ENCODE assay signal across 8 cellular contexts in the genomic region with DNA sequence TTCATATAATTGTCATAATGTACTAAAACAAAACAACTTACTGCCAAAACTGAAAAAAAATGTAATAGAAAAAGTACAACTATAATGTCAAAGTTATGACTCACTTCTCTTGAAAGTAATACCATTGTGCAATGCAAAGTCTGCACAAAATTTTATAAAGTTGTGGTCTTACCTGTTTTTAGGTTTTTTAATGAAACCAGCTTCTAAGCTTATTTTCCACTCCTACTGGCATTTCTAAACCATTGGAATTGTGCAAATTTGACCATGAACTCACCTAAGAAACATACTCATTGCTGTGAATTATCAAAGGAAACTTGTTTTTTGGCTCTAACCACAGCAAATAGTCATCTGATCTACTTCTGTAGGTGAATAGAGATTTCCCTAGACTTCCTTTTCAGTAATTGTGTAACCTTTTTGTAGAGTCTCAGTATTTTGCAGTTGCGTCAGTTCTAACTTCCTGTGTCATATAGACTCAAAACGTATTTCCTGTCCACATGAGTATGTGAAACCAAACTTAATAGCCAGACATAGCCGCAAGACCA. TPM values are rescaled to one million over a fixed set of nuclear protein-coding genes. Genes with fewer than 3 reads are reported as not detected.
DNase-seq lines count a peak whose midpoint lies in the region; ATAC-seq and TF ChIP-seq lines count a peak whose summit lies in the region.

No MANE protein-coding gene starts in this region.

- no peaks in the 10 kb centered on the region for H3K9me3 Mint-ChIP-seq in activated naive CD4-positive, alpha-beta T cell treated with anti-CD3 and anti-CD28 coated beads, Interleukin-2, amount 50 U/mL, for 24 hours
- peaks cover 10% of the 10 kb centered on the region for H3K9me3 Mint-ChIP-seq in activated CD8-positive, alpha-beta T cell treated with anti-CD3 and anti-CD28 coated beads, Interleukin-2, amount 10 ng/mL, durations not matched to agents 7 days and 5 days (ENCODE audit: insufficient read depth)
- H3K9me3 Mint-ChIP-seq in stimulated activated naive CD8-positive, alpha-beta T cell treated with anti-CD3 and anti-CD28 coated beads, Interleukin-15, amount 100 ng/mL, for 72 hours = peaks cover 27 to 35% of the 10 kb centered on the region in 2 donors

- CTCF ChIA-PET in activated CD8-positive, alpha-beta T cell treated with anti-CD3 and anti-CD28 coated beads, Interleukin-2, amount 10 ng/mL, durations not matched to agents 7 days and 5 days (lab: Charles Lee) = interaction anchor here (8.2 kb wide), 1 partner anchor 87 kb away, joined by 86 read pairs; no protein-coding TSS in a partner anchor

- H3K36me3 Mint-ChIP-seq in activated naive CD4-positive, alpha-beta T cell treated with anti-CD3 and anti-CD28 coated beads, Interleukin-2, amount 50 U/mL, for 24 hours = no peaks in the 10 kb centered on the region
- H3K36me3 Mint-ChIP-seq in activated CD8-positive, alpha-beta T cell treated with anti-CD3 and anti-CD28 coated beads, Interleukin-2, amount 10 ng/mL, durations not matched to agents 7 days and 5 days (ENCODE audit: low read depth) = no peaks in the 10 kb centered on the region

- POLR2A ChIA-PET in activated CD8-positive, alpha-beta T cell treated with anti-CD3 and anti-CD28 coated beads, Interleukin-2, amount 10 ng/mL, durations not matched to agents 7 days and 5 days (lab: Charles Lee) = no interaction called here

- no peak for TF ChIP-seq POLR2A in lower leg skin (IDR thresholded peaks at IDR 0.05)

- peak overlapping the region; percentile 60 for H3K27ac Mint-ChIP-seq in activated naive CD4-positive, alpha-beta T cell treated with anti-CD3 and anti-CD28 coated beads, Interleukin-2, amount 50 U/mL, for 24 hours
- H3K27ac Mint-ChIP-seq in activated CD8-positive, alpha-beta T cell treated with anti-CD3 and anti-CD28 coated beads, Interleukin-2, amount 10 ng/mL, durations not matched to agents 7 days and 5 days = peak overlapping the region; percentile 67
- H3K27ac Mint-ChIP-seq in stimulated activated naive CD8-positive, alpha-beta T cell treated with anti-CD3 and anti-CD28 coated beads, Interleukin-15, amount 100 ng/mL, for 72 hours = peak overlapping the region; percentile 89 to 90

- WGBS in lower leg skin, 2 donors = 69 to 86% methylated on average over 3 of the region's 3 CpGs

- intact Hi-C loops in lower leg skin (cut with DNase I; ENCODE audit: low total_unique reads) = no loop called here

- no peak overlapping the region for H3K4me3 Mint-ChIP-seq in activated naive CD4-positive, alpha-beta T cell treated with anti-CD3 and anti-CD28 coated beads, Interleukin-2, amount 50 U/mL, for 24 hours
- no peak overlapping the region for H3K4me3 Mint-ChIP-seq in activated CD8-positive, alpha-beta T cell treated with anti-CD3 and anti-CD28 coated beads, Interleukin-2, amount 10 ng/mL, durations not matched to agents 7 days and 5 days
- H3K4me3 Mint-ChIP-seq in stimulated activated naive CD8-positive, alpha-beta T cell treated with anti-CD3 and anti-CD28 coated beads, Interleukin-15, amount 100 ng/mL, for 72 hours = peak overlapping the region; percentile 17 to 42

- H3K4me3 ChIP-seq in lower leg skin (ENCODE audit: low read depth, poor library complexity, severe bottlenecking) = no peak overlapping the region

- TF ChIP-seq CTCF in lower leg skin (IDR thresholded peaks at IDR 0.05) = no peak

- peaks cover 13% of the 10 kb centered on the region for H3K4me1 Mint-ChIP-seq in activated naive CD4-positive, alpha-beta T cell treated with anti-CD3 and anti-CD28 coated beads, Interleukin-2, amount 50 U/mL, for 24 hours
- H3K4me1 Mint-ChIP-seq in activated CD8-positive, alpha-beta T cell treated with anti-CD3 and anti-CD28 coated beads, Interleukin-2, amount 10 ng/mL, durations not matched to agents 7 days and 5 days (ENCODE audit: low read depth) = peaks cover 12% of the 10 kb centered on the region
- H3K4me1 Mint-ChIP-seq in stimulated activated naive CD8-positive, alpha-beta T cell treated with anti-CD3 and anti-CD28 coated beads, Interleukin-15, amount 100 ng/mL, for 72 hours = peaks cover 21% of the 10 kb centered on the region

- ATAC-seq in HG03469 (IDR thresholded peaks at IDR 0.05; ENCODE audit: unreplicated experiment) = peak; percentile 40
- ATAC-seq in activated CD8-positive, alpha-beta T cell treated with anti-CD3 and anti-CD28 coated beads, Interleukin-2, amount 10 ng/mL, durations not matched to agents 7 days and 5 days = peak; percentile 69
- peak; percentile 97 for ATAC-seq in stimulated activated naive CD8-positive, alpha-beta T cell treated with anti-CD3 and anti-CD28 coated beads, Interleukin-15, amount 100 ng/mL, for 72 hours

- no peaks in the 10 kb centered on the region for H3K27me3 Mint-ChIP-seq in activated naive CD4-positive, alpha-beta T cell treated with anti-CD3 and anti-CD28 coated beads, Interleukin-2, amount 50 U/mL, for 24 hours
- peaks cover 3% of the 10 kb centered on the region for H3K27me3 Mint-ChIP-seq in activated CD8-positive, alpha-beta T cell treated with anti-CD3 and anti-CD28 coated beads, Interleukin-2, amount 10 ng/mL, durations not matched to agents 7 days and 5 days (ENCODE audit: low read depth)
- peaks cover 10% of the 10 kb centered on the region for H3K27me3 Mint-ChIP-seq in stimulated activated naive CD8-positive, alpha-beta T cell treated with anti-CD3 and anti-CD28 coated beads, Interleukin-15, amount 100 ng/mL, for 72 hours

- DNase-seq in activated naive CD4-positive, alpha-beta T cell (lab: John Stamatoyannopoulos, UW) = no peak
- DNase-seq in activated CD8-positive, alpha-beta T cell treated with anti-CD3 and anti-CD28 coated beads, Interleukin-2, amount 10 ng/mL, durations not matched to agents 7 days and 5 days = no peak
- peak; percentile 9 for DNase-seq in stimulated activated naive CD8-positive, alpha-beta T cell treated with anti-CD3 and anti-CD28 coated beads, Interleukin-15, amount 100 ng/mL, for 72 hours
- no peak for DNase-seq in lower leg skin (ENCODE audit: low spot score in 2 of 2)
- DNase-seq in HK-2 (ENCODE audit: unreplicated experiment) = no peak
- no peak for DNase-seq in stimulated activated naive CD4-positive, alpha-beta T cell treated with Interleukin-2 at 50 U/mL for 16 hours (lab: John Stamatoyannopoulos, UW)

RNA-seq across cellular contexts. Expression of a gene that starts 31.9 kb away (rescaled TPM):
- not detected for total RNA-seq in activated CD8-positive, alpha-beta T cell treated with anti-CD3 and anti-CD28 coated beads, Interleukin-2, amount 10 ng/mL, durations not matched to agents 7 days and 5 days
- 10 to 100 TPM; 15.6 to 28.4 (median 16.0) TPM for total RNA-seq in lower leg skin

Comparison
In these comparisons a context has a peak if more than half of its experiments do, and no peak if none do; other contexts are left out.
1. H3K4me3 Mint-ChIP-seq: peak in stimulated activated naive CD8-positive, alpha-beta T cell treated with anti-CD3 and anti-CD28 coated beads, Interleukin-15, amount 100 ng/mL, for 72 hours (2 of 2); none in activated naive CD4-positive, alpha-beta T cell treated with anti-CD3 and anti-CD28 coated beads, Interleukin-2, amount 50 U/mL, for 24 hours (single experiment) and activated CD8-positive, alpha-beta T cell treated with anti-CD3 and anti-CD28 coated beads, Interleukin-2, amount 10 ng/mL, durations not matched to agents 7 days and 5 days (single experiment).
2. DNase-seq: peak in stimulated activated naive CD8-positive, alpha-beta T cell treated with anti-CD3 and anti-CD28 coated beads, Interleukin-15, amount 100 ng/mL, for 72 hours (2 of 2); none in activated naive CD4-positive, alpha-beta T cell (0 of 4), activated CD8-positive, alpha-beta T cell treated with anti-CD3 and anti-CD28 coated beads, Interleukin-2, amount 10 ng/mL, durations not matched to agents 7 days and 5 days (single experiment), lower leg skin (0 of 2), HK-2 (single experiment) and stimulated activated naive CD4-positive, alpha-beta T cell treated with Interleukin-2 at 50 U/mL for 16 hours (single experiment).
3. ATAC-seq: peak in every context shown above with its lines; median percentile 97 in stimulated activated naive CD8-positive, alpha-beta T cell treated with anti-CD3 and anti-CD28 coated beads, Interleukin-15, amount 100 ng/mL, for 72 hours; 69 in activated CD8-positive, alpha-beta T cell treated with anti-CD3 and anti-CD28 coated beads, Interleukin-2, amount 10 ng/mL, durations not matched to agents 7 days and 5 days; 40 in HG03469.
4. RNA of a gene that starts 31.9 kb away (total RNA-seq): 15.6 to 28.4 TPM in lower leg skin; not detected in activated CD8-positive, alpha-beta T cell treated with anti-CD3 and anti-CD28 coated beads, Interleukin-2, amount 10 ng/mL, durations not matched to agents 7 days and 5 days; every median in the first group is over 10 times any median in the second.
5. Peak in every context shown above with its lines, with median percentiles within 50 percentile points of each other: H3K27ac Mint-ChIP-seq.